ENCODE assay signal across 32 cellular contexts in the genomic region with DNA sequence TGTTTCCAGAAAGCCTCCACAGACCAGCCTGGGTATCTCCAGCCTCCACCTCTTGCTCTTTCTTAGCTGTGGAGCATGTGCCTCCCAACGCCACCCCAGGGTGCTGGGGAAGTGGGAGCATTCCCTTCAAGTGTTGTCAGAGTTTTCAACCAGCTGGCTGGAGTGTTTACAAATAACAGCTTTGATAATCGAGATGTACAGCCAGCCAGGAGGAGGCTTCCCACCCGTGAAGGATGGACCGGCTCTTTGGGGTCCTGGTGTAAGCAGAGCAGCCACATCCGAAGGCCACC. TPM values are rescaled to one million over a fixed set of nuclear protein-coding genes. Genes with fewer than 3 reads are reported as not detected.
"Had no signal": no experiment of that assay in that cellular context is flagged by ENCODE, and none has a peak within 500 bp of the region (broad histone marks: within the 10 kb centered on the region; RNA-seq: fewer than 3 reads in every experiment).

No MANE protein-coding gene starts in this region.

- H3K27me3 ChIP-seq: ascending aorta, neural progenitor cell, sigmoid colon, upper lobe of left lung, vagina had no signal

- H3K27me3 Mint-ChIP-seq: activated CD4-positive, alpha-beta memory T cell treated with anti-CD3 and anti-CD28 coated beads, Interleukin-2, amount 10 ng/mL, durations not matched to agents 7 days and 5 days; activated CD4-positive, alpha-beta T cell treated with anti-CD3 and anti-CD28 coated beads, Interleukin-2, amount 10 ng/mL, durations not matched to agents 7 days and 5 days; activated naive CD4-positive, alpha-beta T cell treated with anti-CD3 and anti-CD28 coated beads, Interleukin-2, amount 10 ng/mL, durations not matched to agents 7 days and 5 days had no signal

- ATAC-seq: natural killer cell; psoas muscle; stimulated activated effector memory CD8-positive, alpha-beta T cell treated with anti-CD3 and anti-CD28 coated beads, Interleukin-12 subunit alpha, Interleukin-12 subunit beta, amount 100 ng/mL, for 72 hours had no signal

- DNase-seq: activated CD4-positive, alpha-beta memory T cell treated with anti-CD3 and anti-CD28 coated beads, Interleukin-2, amount 10 ng/mL, durations not matched to agents 7 days and 5 days; activated CD4-positive, alpha-beta T cell treated with anti-CD3 and anti-CD28 coated beads, Interleukin-2, amount 10 ng/mL, durations not matched to agents 7 days and 5 days; activated CD8-positive, alpha-beta memory T cell treated with anti-CD3 and anti-CD28 coated beads, Interleukin-2, amount 50 U/mL, for 48 hours; activated gamma-delta T cell; activated naive CD4-positive, alpha-beta T cell treated with anti-CD3 and anti-CD28 coated beads, Interleukin-2, amount 10 ng/mL, durations not matched to agents 7 days and 5 days; activated naive CD8-positive, alpha-beta T cell treated with anti-CD3 and anti-CD28 coated beads, Interleukin-2, amount 10 ng/mL, durations not matched to agents 7 days and 5 days; activated T-cell treated with anti-CD3 and anti-CD28 coated beads, Interleukin-2, amount 50 U/mL, for 24 hours; cortex of kidney; glutamatergic neuron; islet precursor cell; left ventricle myocardium inferior; mesendoderm; natural killer cell; occipital lobe; psoas muscle; sigmoid colon; small intestine; stimulated activated CD4-positive, alpha-beta T cell treated with anti-CD3 and anti-CD28 coated beads, Interleukin-4, amount 100 ng/mL, for 24 hours; upper lobe of left lung had no signal

- H3K4me3 Mint-ChIP-seq: activated CD4-positive, alpha-beta memory T cell treated with anti-CD3 and anti-CD28 coated beads, Interleukin-2, amount 10 ng/mL, durations not matched to agents 7 days and 5 days; activated CD4-positive, alpha-beta T cell treated with anti-CD3 and anti-CD28 coated beads, Interleukin-2, amount 10 ng/mL, durations not matched to agents 7 days and 5 days; activated naive CD4-positive, alpha-beta T cell treated with anti-CD3 and anti-CD28 coated beads, Interleukin-2, amount 10 ng/mL, durations not matched to agents 7 days and 5 days; activated naive CD8-positive, alpha-beta T cell treated with anti-CD3 and anti-CD28 coated beads, Interleukin-2, amount 10 ng/mL, durations not matched to agents 7 days and 5 days; activated T-cell treated with anti-CD3 and anti-CD28 coated beads, Interleukin-2, amount 50 U/mL, for 24 hours; brain; natural killer cell; neural progenitor cell; stimulated activated effector memory CD8-positive, alpha-beta T cell treated with anti-CD3 and anti-CD28 coated beads, Interleukin-12 subunit alpha, Interleukin-12 subunit beta, amount 100 ng/mL, for 72 hours; stimulated activated naive CD8-positive, alpha-beta T cell treated with anti-CD3 and anti-CD28 coated beads, Interleukin-15, Interleukin-2, amounts not matched to agents 100 ng/mL and 50 ng/mL, for 24 hours had no signal

- H3K4me1 Mint-ChIP-seq: activated CD4-positive, alpha-beta memory T cell treated with anti-CD3 and anti-CD28 coated beads, Interleukin-2, amount 10 ng/mL, durations not matched to agents 7 days and 5 days; activated CD4-positive, alpha-beta T cell treated with anti-CD3 and anti-CD28 coated beads, Interleukin-2, amount 10 ng/mL, durations not matched to agents 7 days and 5 days; activated naive CD4-positive, alpha-beta T cell treated with anti-CD3 and anti-CD28 coated beads, Interleukin-2, amount 10 ng/mL, durations not matched to agents 7 days and 5 days; activated naive CD8-positive, alpha-beta T cell treated with anti-CD3 and anti-CD28 coated beads, Interleukin-2, amount 10 ng/mL, durations not matched to agents 7 days and 5 days; brain; natural killer cell; neural progenitor cell; stimulated activated effector memory CD8-positive, alpha-beta T cell treated with anti-CD3 and anti-CD28 coated beads, Interleukin-12 subunit alpha, Interleukin-12 subunit beta, amount 100 ng/mL, for 72 hours had no signal

- H3K9me3 Mint-ChIP-seq: activated CD4-positive, alpha-beta memory T cell treated with anti-CD3 and anti-CD28 coated beads, Interleukin-2, amount 10 ng/mL, durations not matched to agents 7 days and 5 days; activated CD4-positive, alpha-beta T cell treated with anti-CD3 and anti-CD28 coated beads, Interleukin-2, amount 10 ng/mL, durations not matched to agents 7 days and 5 days; activated naive CD4-positive, alpha-beta T cell treated with anti-CD3 and anti-CD28 coated beads, Interleukin-2, amount 10 ng/mL, durations not matched to agents 7 days and 5 days; activated naive CD8-positive, alpha-beta T cell treated with anti-CD3 and anti-CD28 coated beads, Interleukin-2, amount 10 ng/mL, durations not matched to agents 7 days and 5 days; activated T-cell treated with anti-CD3 and anti-CD28 coated beads, Interleukin-2, amount 50 U/mL, for 24 hours; brain; natural killer cell; neural progenitor cell; stimulated activated naive CD8-positive, alpha-beta T cell treated with anti-CD3 and anti-CD28 coated beads, Interleukin-15, Interleukin-2, amounts not matched to agents 100 ng/mL and 50 ng/mL, for 24 hours had no signal

- H3K36me3 ChIP-seq: ascending aorta, left ventricle myocardium inferior, neural progenitor cell, sigmoid colon, upper lobe of left lung, vagina had no signal

- H3K79me2 ChIP-seq: parathyroid adenoma had no signal

- H3K36me3 Mint-ChIP-seq: activated naive CD4-positive, alpha-beta T cell treated with anti-CD3 and anti-CD28 coated beads, Interleukin-2, amount 10 ng/mL, durations not matched to agents 7 days and 5 days; activated naive CD8-positive, alpha-beta T cell treated with anti-CD3 and anti-CD28 coated beads, Interleukin-2, amount 10 ng/mL, durations not matched to agents 7 days and 5 days; brain; natural killer cell; neural progenitor cell; stimulated activated effector memory CD8-positive, alpha-beta T cell treated with anti-CD3 and anti-CD28 coated beads, Interleukin-12 subunit alpha, Interleukin-12 subunit beta, amount 100 ng/mL, for 72 hours had no signal

- H3K4me1 ChIP-seq: ascending aorta, left ventricle myocardium inferior, parathyroid adenoma, psoas muscle, vagina had no signal

- H3K4me3 ChIP-seq: ascending aorta, left ventricle myocardium inferior, lung, neural progenitor cell, psoas muscle, sigmoid colon, upper lobe of left lung, vagina had no signal

- H3K27ac Mint-ChIP-seq: activated CD4-positive, alpha-beta memory T cell treated with anti-CD3 and anti-CD28 coated beads, Interleukin-2, amount 10 ng/mL, durations not matched to agents 7 days and 5 days; activated CD4-positive, alpha-beta T cell treated with anti-CD3 and anti-CD28 coated beads, Interleukin-2, amount 10 ng/mL, durations not matched to agents 7 days and 5 days; activated naive CD4-positive, alpha-beta T cell treated with anti-CD3 and anti-CD28 coated beads, Interleukin-2, amount 10 ng/mL, durations not matched to agents 7 days and 5 days; activated naive CD8-positive, alpha-beta T cell treated with anti-CD3 and anti-CD28 coated beads, Interleukin-2, amount 10 ng/mL, durations not matched to agents 7 days and 5 days; activated T-cell treated with anti-CD3 and anti-CD28 coated beads, Interleukin-2, amount 50 U/mL, for 24 hours; brain; natural killer cell; neural progenitor cell; stimulated activated effector memory CD8-positive, alpha-beta T cell treated with anti-CD3 and anti-CD28 coated beads, Interleukin-12 subunit alpha, Interleukin-12 subunit beta, amount 100 ng/mL, for 72 hours; stimulated activated naive CD8-positive, alpha-beta T cell treated with anti-CD3 and anti-CD28 coated beads, Interleukin-15, Interleukin-2, amounts not matched to agents 100 ng/mL and 50 ng/mL, for 24 hours had no signal

- H2AFZ ChIP-seq: neural progenitor cell, parathyroid adenoma had no signal

- H3K9ac ChIP-seq: neural progenitor cell, parathyroid adenoma had no signal

- H3K9me3 ChIP-seq: ascending aorta, left ventricle myocardium inferior, psoas muscle, sigmoid colon, upper lobe of left lung, vagina had no signal

- H3K4me2 ChIP-seq: neural progenitor cell had no signal

- H3K27ac ChIP-seq: ascending aorta, left ventricle myocardium inferior, neural progenitor cell, parathyroid adenoma, psoas muscle, sigmoid colon, upper lobe of left lung, vagina, VCaP had no signal

RNA-seq across cellular contexts. Expression of a gene that starts 44.3 kb away (rescaled TPM):
- total RNA-seq: activated CD4-positive, alpha-beta memory T cell treated with anti-CD3 and anti-CD28 coated beads, Interleukin-2, amount 10 ng/mL, durations not matched to agents 7 days and 5 days; activated CD4-positive, alpha-beta T cell treated with anti-CD3 and anti-CD28 coated beads, Interleukin-2, amount 10 ng/mL, durations not matched to agents 7 days and 5 days; activated naive CD8-positive, alpha-beta T cell treated with anti-CD3 and anti-CD28 coated beads, Interleukin-2, amount 10 ng/mL, durations not matched to agents 7 days and 5 days; ascending aorta; cerebellum; frontal cortex; lung; mononuclear cell; natural killer cell; occipital lobe; sigmoid colon; subcutaneous adipose tissue; vagina had no signal
